9 cellular contexts compared by ENCODE assay signal in genomic region chr11:113314065-113314388, GRCh38. TPM values are rescaled to one million over a fixed set of nuclear protein-coding genes. Genes with fewer than 3 reads are reported as not detected.
A peak's percentile ranks its signal among the peaks of the same experiment; 100 is the strongest.
DNase-seq lines count a peak whose midpoint lies in the region; ATAC-seq and TF ChIP-seq lines count a peak whose summit lies in the region.
"Had no signal": no experiment of that assay in that cellular context is flagged by ENCODE, and none has a peak within 500 bp of the region (broad histone marks: within the 10 kb centered on the region; RNA-seq: fewer than 3 reads in every experiment).

No MANE protein-coding gene starts in this region.

- H2BK12ac ChIP-seq in H9 (ENCODE audit: insufficient read length, low read depth, low read length): no peak overlapping the region

- peak overlapping the region; percentile 65 for H3K4me2 ChIP-seq in H9 (ENCODE audit: insufficient read depth, insufficient read length, low read length)
- H3K4me2 ChIP-seq in hepatocyte: peak overlapping the region; percentile 90

- no peaks in the 10 kb centered on the region for H3K9me2 ChIP-seq in hepatocyte (replicated peaks; ENCODE audit: insufficient read depth)

- no peak overlapping the region for H3K4ac ChIP-seq in H9 (ENCODE audit: low read depth, low read length)

- no peak overlapping the region for H3K9ac ChIP-seq in H9 (ENCODE audit: extremely low read depth, insufficient read length, low read length)

- H3K79me1 ChIP-seq in H9 (ENCODE audit: insufficient read depth, low read depth, low read length, poor library complexity, severe bottlenecking): no peaks in the 10 kb centered on the region

- TF ChIP-seq CTCF in H9 (conservative IDR thresholded peaks at IDR 0.05) (no peak), hepatocyte (IDR thresholded peaks at IDR 0.05; ENCODE audit: poor library complexity) (no peak), lower leg skin (IDR thresholded peaks at IDR 0.05) (no peak)

- no peak overlapping the region for H3K4me3 ChIP-seq in hepatocyte
- peak overlapping the region; percentile 55 to 90 (median 76) for H3K4me3 ChIP-seq in skin epidermis
- H3K4me3 ChIP-seq in lower leg skin (ENCODE audit: low read depth, poor library complexity, severe bottlenecking): no peak overlapping the region

- H3K4me1 Mint-ChIP-seq in H9: peaks cover 16 to 19% of the 10 kb centered on the region in 2 experiments
- peaks cover 21% of the 10 kb centered on the region for H3K4me1 Mint-ChIP-seq in activated CD4-positive, alpha-beta memory T cell treated with anti-CD3 and anti-CD28 coated beads, Interleukin-2, amount 10 ng/mL, durations not matched to agents 7 days and 5 days

- H3K23me2 ChIP-seq in H9 (ENCODE audit: insufficient read length, low read depth, low read length, poor library complexity, severe bottlenecking): peaks cover 7% of the 10 kb centered on the region

- CTCF ChIA-PET in activated CD4-positive, alpha-beta memory T cell treated with anti-CD3 and anti-CD28 coated beads, Interleukin-2, amount 10 ng/mL, durations not matched to agents 7 days and 5 days (lab: Charles Lee): interaction anchor here (1.4 to 2.3 kb wide), 3 partner anchors 218 to 482 kb away, joined by 3 to 9 read pairs (median 4); partner anchors contain the start of gene ZW10

- intact Hi-C loops in lower leg skin (cut with DNase I; ENCODE audit: low total_unique reads): no loop called here

- H2BK20ac ChIP-seq in H9 (ENCODE audit: low read depth, low read length, poor library complexity, severe bottlenecking): no peak overlapping the region

- DNase-seq in H9: no peak
- DNase-seq in activated CD4-positive, alpha-beta memory T cell treated with anti-CD3 and anti-CD28 coated beads, Interleukin-2, amount 10 ng/mL, durations not matched to agents 7 days and 5 days: no peak
- DNase-seq in hepatocyte (ENCODE audit: low spot score): no peak
- DNase-seq in lower leg skin (ENCODE audit: low spot score in 2 of 2): no peak
- no peak for DNase-seq in SIG-M5 treated with dmso at 0.1 percent for 504 hours (lab: John Stamatoyannopoulos, UW; ENCODE audit: unreplicated experiment)
- DNase-seq in SKM-1 (lab: John Stamatoyannopoulos, UW; ENCODE audit: unreplicated experiment): no peak

- H3K36me3 Mint-ChIP-seq in H9 (ENCODE audit: insufficient read depth in 1 of 3, low read depth in 3 of 3): peaks cover 5 to 17% (median 6%) of the 10 kb centered on the region in 3 experiments; a peak in 5 of 7 replicates
- peaks cover 12% of the 10 kb centered on the region for H3K36me3 Mint-ChIP-seq in activated CD4-positive, alpha-beta memory T cell treated with anti-CD3 and anti-CD28 coated beads, Interleukin-2, amount 10 ng/mL, durations not matched to agents 7 days and 5 days (ENCODE audit: low read depth)

- H3K27me3 ChIP-seq in H9 (ENCODE audit: insufficient read depth, low read length): no peaks in the 10 kb centered on the region
- no peaks in the 10 kb centered on the region for H3K27me3 ChIP-seq in hepatocyte
- H3K27me3 ChIP-seq: body of pancreas had no signal

- H3K23ac ChIP-seq in H9 (ENCODE audit: insufficient read length, low read depth, low read length): no peak overlapping the region

- H2AK5ac ChIP-seq in H9 (ENCODE audit: insufficient read length, low read length): no peak overlapping the region

- peak overlapping the region; percentile 71 to 76 for H3K4me3 Mint-ChIP-seq in H9
- H3K4me3 Mint-ChIP-seq in activated CD4-positive, alpha-beta memory T cell treated with anti-CD3 and anti-CD28 coated beads, Interleukin-2, amount 10 ng/mL, durations not matched to agents 7 days and 5 days: peak overlapping the region; percentile 73

- no peak overlapping the region for H4K5ac ChIP-seq in H9 (ENCODE audit: insufficient read length, low read depth, low read length)

- no peak overlapping the region for H3K14ac ChIP-seq in H9 (ENCODE audit: insufficient read depth, low read length)

- H4K20me1 ChIP-seq in H9 (ENCODE audit: control insufficient read depth, insufficient read depth, insufficient read length) (no peaks in the 10 kb centered on the region), hepatocyte (ENCODE audit: insufficient read depth, poor library complexity, severe bottlenecking) (no peaks in the 10 kb centered on the region)

- no peak overlapping the region for H2BK15ac ChIP-seq in H9 (ENCODE audit: low read depth, low read length)

- no peak for TF ChIP-seq POLR2A in lower leg skin (IDR thresholded peaks at IDR 0.05)

- POLR2A ChIA-PET in activated CD4-positive, alpha-beta memory T cell treated with anti-CD3 and anti-CD28 coated beads, Interleukin-2, amount 10 ng/mL, durations not matched to agents 7 days and 5 days (lab: Charles Lee): interaction anchor here (0.8 to 1.5 kb wide), 4 partner anchors 9 to 459 kb away, joined by 3 to 4 read pairs (median 3); partner anchors contain the start of gene ZW10

- H3K9me3 Mint-ChIP-seq in H9: peaks cover 0 to 4% of the 10 kb centered on the region in 2 experiments; a peak in 1 of 5 replicates
- no peaks in the 10 kb centered on the region for H3K9me3 Mint-ChIP-seq in activated CD4-positive, alpha-beta memory T cell treated with anti-CD3 and anti-CD28 coated beads, Interleukin-2, amount 10 ng/mL, durations not matched to agents 7 days and 5 days

- no peak overlapping the region for H2BK5ac ChIP-seq in H9 (ENCODE audit: insufficient read length, low read length)

- no peak overlapping the region for H3K56ac ChIP-seq in H9 (ENCODE audit: insufficient read length, low read depth, low read length)

- H2BK120ac ChIP-seq in H9 (ENCODE audit: low read depth, low read length, poor library complexity, severe bottlenecking): no peak overlapping the region

- no peak overlapping the region for H4K91ac ChIP-seq in H9 (ENCODE audit: insufficient read length, low read depth, low read length)

- H3T11ph ChIP-seq in H9 (ENCODE audit: low read length): no peak overlapping the region

- H3K79me2 ChIP-seq in H9 (ENCODE audit: insufficient read depth, low read length) (no peaks in the 10 kb centered on the region), hepatocyte (peaks cover 5% of the 10 kb centered on the region)

- no peak overlapping the region for H4K8ac ChIP-seq in H9 (replicated peaks; ENCODE audit: insufficient read length, low read depth, low read length)

- H3K9me3 ChIP-seq in H9 (ENCODE audit: control insufficient read depth, low read depth, low read length): no peaks in the 10 kb centered on the region
- no peaks in the 10 kb centered on the region for H3K9me3 ChIP-seq in hepatocyte (ENCODE audit: low read depth)
- H3K9me3 ChIP-seq: body of pancreas had no signal

- no peaks in the 10 kb centered on the region for H3K36me3 ChIP-seq in hepatocyte (replicated peaks; ENCODE audit: insufficient read depth, low read depth)

- ATAC-seq in HG03378 (IDR thresholded peaks at IDR 0.05; ENCODE audit: unreplicated experiment): no peak

- peaks cover 10% of the 10 kb centered on the region for H3K27me3 Mint-ChIP-seq in H9 (ENCODE audit: low read depth)
- no peaks in the 10 kb centered on the region for H3K27me3 Mint-ChIP-seq in activated CD4-positive, alpha-beta memory T cell treated with anti-CD3 and anti-CD28 coated beads, Interleukin-2, amount 10 ng/mL, durations not matched to agents 7 days and 5 days

- WGBS in H9 (ENCODE audit: extremely low coverage, insufficient read length, low lambda C conversion rate): no CpG with 5 or more reads among the region's 9 CpGs
- 11% methylated on average over 9 of the region's 9 CpGs for WGBS in hepatocyte (ENCODE audit: low lambda C conversion rate, missing lambda C conversion rate)
- 5% methylated on average over 9 of the region's 9 CpGs for WGBS in lower leg skin, 2 donors

- H3K27ac ChIP-seq in H9 (ENCODE audit: insufficient read length, low read depth, low read length): no peak overlapping the region
- peak overlapping the region; percentile 31 for H3K27ac ChIP-seq in hepatocyte
- H3K27ac ChIP-seq in skin epidermis: peak overlapping the region in 16 of 21 experiments; percentile 71 to 93 (median 86)

- H3K18ac ChIP-seq in H9 (ENCODE audit: insufficient read length, low read depth, low read length): no peak overlapping the region

- H3K4me1 ChIP-seq in H9 (ENCODE audit: insufficient read depth, low read length) (no peaks in the 10 kb centered on the region), hepatocyte (ENCODE audit: insufficient read depth) (peaks cover 14% of the 10 kb centered on the region)

- peak overlapping the region in 1 of 3 experiments; percentile 57; a peak in 2 of 7 replicates for H3K27ac Mint-ChIP-seq in H9
- H3K27ac Mint-ChIP-seq in activated CD4-positive, alpha-beta memory T cell treated with anti-CD3 and anti-CD28 coated beads, Interleukin-2, amount 10 ng/mL, durations not matched to agents 7 days and 5 days: no peak overlapping the region

- H2AFZ ChIP-seq in H9 (ENCODE audit: low read length): no peak overlapping the region
- peak overlapping the region; percentile 1 for H2AFZ ChIP-seq in hepatocyte

RNA-seq across cellular contexts. Expression of gene TTC12, which starts 0.4 kb away (rescaled TPM):
- 8.3 and 9.5 TPM in 2 replicates for total RNA-seq in H9 (2021)
- total RNA-seq in activated CD4-positive, alpha-beta memory T cell treated with anti-CD3 and anti-CD28 coated beads, Interleukin-2, amount 10 ng/mL, durations not matched to agents 7 days and 5 days: 10 to 100 TPM; 11.9 to 13.5 TPM
- total RNA-seq in hepatocyte: 10.5 and 12.4 TPM in 2 replicates
- 9.2 and 9.4 TPM in 2 replicates for polyA plus RNA-seq in hepatocyte
- total RNA-seq in lower leg skin: 10 to 100 TPM; 14.5 to 48.2 (median 21.9) TPM

Comparison
In these comparisons a context has a peak if more than half of its experiments do, and no peak if none do; other contexts are left out.
1. H3K4me3 ChIP-seq: peak in skin epidermis (7 of 7); none in hepatocyte (single experiment) and lower leg skin (single experiment).